ENCODE assay signal across 8 cellular contexts in genomic region chr3:189563841-189564563, GRCh38.
DNase-seq lines count a peak whose midpoint lies in the region; ATAC-seq, FAIRE-seq and TF ChIP-seq lines count a peak whose summit lies in the region.

No MANE protein-coding gene starts in this region.

- DNase-seq in H4 (ENCODE audit: low spot score) (peak; percentile 96), MG63 (peak; percentile 64), astrocyte (ENCODE audit: low read depth) (peak; percentile 96), NCI-H2029 (lab: John Stamatoyannopoulos, UW) (no peak), iPS-NIHi11 (ENCODE audit: low spot score) (no peak), frontal cortex (ENCODE audit: low spot score in 2 of 2) (no peak)

- no peaks in the 10 kb centered on the region for H3K9me3 ChIP-seq in MG63
- no peaks in the 10 kb centered on the region for H3K9me3 ChIP-seq in astrocyte (ENCODE audit: insufficient read depth, low read depth, low read length)

- peak overlapping the region; percentile 47 for H3K4me2 ChIP-seq in astrocyte (ENCODE audit: low read length)

- H3K79me2 ChIP-seq in astrocyte (ENCODE audit: insufficient read depth, low read length) = no peaks in the 10 kb centered on the region

- H3K36me3 ChIP-seq in MG63 (no peaks in the 10 kb centered on the region), astrocyte (ENCODE audit: insufficient read depth, low read length) (no peaks in the 10 kb centered on the region)

- H3K4me1 ChIP-seq in astrocyte (ENCODE audit: insufficient read depth, low read length) = peaks cover 5% of the 10 kb centered on the region

- H3K27me3 ChIP-seq in MG63 (no peaks in the 10 kb centered on the region), astrocyte (ENCODE audit: insufficient read depth, low read length) (peaks cover 6% of the 10 kb centered on the region)

- FAIRE-seq in astrocyte (lab: Jason Lieb, UNC) (peak; percentile 93), frontal cortex (lab: Jason Lieb, UNC) (no peak)

- no peak overlapping the region for H3K4me3 Mint-ChIP-seq in astrocyte (ENCODE audit: unreplicated experiment)
- H3K4me3 Mint-ChIP-seq in stimulated activated memory B cell treated with anti-CD40 and anti-IgM and Interleukin-4, amounts not matched to agents 10 μg/mL and 1 μg/mL and 100 μg/mL, for 72 hours = no peak overlapping the region

- ATAC-seq in GM18519 (IDR thresholded peaks at IDR 0.05; ENCODE audit: low FRiP score, unreplicated experiment) = peak; percentile 88
- ATAC-seq in stimulated activated memory B cell treated with anti-CD40 and anti-IgM and Interleukin-4, amounts not matched to agents 10 μg/mL and 1 μg/mL and 100 μg/mL, for 72 hours = peak; percentile 60

- H3K9ac ChIP-seq in astrocyte (ENCODE audit: low read length) = no peak overlapping the region

- no peaks in the 10 kb centered on the region for H3K27me3 Mint-ChIP-seq in astrocyte (ENCODE audit: low read depth, unreplicated experiment)
- no peaks in the 10 kb centered on the region for H3K27me3 Mint-ChIP-seq in stimulated activated memory B cell treated with anti-CD40 and anti-IgM and Interleukin-4, amounts not matched to agents 10 μg/mL and 1 μg/mL and 100 μg/mL, for 72 hours

- H2AFZ ChIP-seq in astrocyte (ENCODE audit: low read depth, low read length) = no peak overlapping the region

- peak overlapping the region; percentile 79 for H3K27ac Mint-ChIP-seq in astrocyte (ENCODE audit: unreplicated experiment)
- H3K27ac Mint-ChIP-seq in stimulated activated memory B cell treated with anti-CD40 and anti-IgM and Interleukin-4, amounts not matched to agents 10 μg/mL and 1 μg/mL and 100 μg/mL, for 72 hours = no peak overlapping the region

- no peak overlapping the region for H3K27ac ChIP-seq in astrocyte (ENCODE audit: low read depth, low read length)

- peaks cover 12% of the 10 kb centered on the region for H3K4me1 Mint-ChIP-seq in astrocyte (ENCODE audit: low read depth, unreplicated experiment)
- H3K4me1 Mint-ChIP-seq in stimulated activated memory B cell treated with anti-CD40 and anti-IgM and Interleukin-4, amounts not matched to agents 10 μg/mL and 1 μg/mL and 100 μg/mL, for 72 hours = peaks cover 43% of the 10 kb centered on the region

- no peaks in the 10 kb centered on the region for H3K36me3 Mint-ChIP-seq in astrocyte (ENCODE audit: low read depth, unreplicated experiment)
- no peaks in the 10 kb centered on the region for H3K36me3 Mint-ChIP-seq in stimulated activated memory B cell treated with anti-CD40 and anti-IgM and Interleukin-4, amounts not matched to agents 10 μg/mL and 1 μg/mL and 100 μg/mL, for 72 hours

- TF ChIP-seq CTCF in astrocyte (IDR thresholded peaks at IDR 0.05; ENCODE audit: insufficient read depth, low read depth, low read length) = no peak

- H3K4me3 ChIP-seq in MG63 = no peak overlapping the region
- H3K4me3 ChIP-seq in astrocyte (ENCODE audit: insufficient read depth, low read depth, low read length) = no peak overlapping the region

- H4K20me1 ChIP-seq in astrocyte (ENCODE audit: insufficient read depth, low read length) = no peaks in the 10 kb centered on the region

- peaks cover 1% of the 10 kb centered on the region for H3K9me3 Mint-ChIP-seq in astrocyte (ENCODE audit: unreplicated experiment)
- H3K9me3 Mint-ChIP-seq in stimulated activated memory B cell treated with anti-CD40 and anti-IgM and Interleukin-4, amounts not matched to agents 10 μg/mL and 1 μg/mL and 100 μg/mL, for 72 hours = peaks cover 3% of the 10 kb centered on the region

Comparison
In these comparisons a context has a peak if more than half of its experiments do, and no peak if none do; other contexts are left out.
1. DNase-seq: peak in H4 (single experiment), MG63 (single experiment) and astrocyte (single experiment); none in NCI-H2029 (single experiment), iPS-NIHi11 (single experiment) and frontal cortex (0 of 2).